In the genomic region with DNA sequence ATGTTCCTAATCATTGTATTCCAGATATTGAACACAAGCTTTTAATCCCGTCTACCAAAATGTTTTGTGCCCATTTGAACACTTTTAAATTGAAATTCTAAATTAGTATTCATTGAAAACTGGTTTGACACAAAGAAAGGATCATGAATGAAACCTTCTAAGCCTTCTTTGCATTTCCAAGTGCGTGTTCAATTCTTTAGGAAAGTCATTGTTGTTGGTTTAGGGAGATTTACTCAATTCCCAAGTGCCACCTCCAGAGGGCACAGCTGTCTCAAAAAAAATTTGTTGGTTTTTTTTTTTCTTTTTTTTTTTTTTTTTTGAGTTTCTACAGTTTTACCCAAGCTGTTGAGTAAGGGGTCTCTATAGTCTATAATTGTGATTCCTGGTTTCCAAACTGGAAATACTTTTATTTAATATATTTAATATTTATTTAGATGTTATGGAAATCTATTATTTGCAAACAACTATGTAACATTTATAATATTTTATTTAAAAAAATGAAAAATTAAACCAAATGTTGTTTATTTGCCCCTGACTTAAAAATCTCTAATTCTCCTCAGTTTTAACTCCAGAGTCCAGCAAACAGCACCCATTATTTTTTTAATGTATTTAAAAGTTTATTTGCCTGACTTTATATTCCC, we compare ENCODE assay signal across 8 cellular contexts.
DNase-seq lines count a peak whose midpoint lies in the region; ATAC-seq, FAIRE-seq and TF ChIP-seq lines count a peak whose summit lies in the region.

No MANE protein-coding gene starts in this region.

- DNase-seq in left ventricle myocardium inferior: no peak
- no peak for DNase-seq in right atrium auricular region (ENCODE audit: low spot score)
- peak; percentile 63 to 94 (median 71) for DNase-seq in NCI-H1417 (lab: John Stamatoyannopoulos, UW)
- DNase-seq in adipocyte (ENCODE audit: low read depth): peak; percentile 68

- no peak overlapping the region for H3K9ac ChIP-seq in adipocyte (ENCODE audit: low read length)

- H3K27me3 ChIP-seq in left ventricle myocardium inferior (ENCODE audit: low read depth) (peaks cover 78% of the 10 kb centered on the region), right atrium auricular region (no peaks in the 10 kb centered on the region), adipocyte (replicated peaks; ENCODE audit: control insufficient read depth, insufficient read depth, low read length) (peaks cover 40% of the 10 kb centered on the region)

- H3K4me3 ChIP-seq in left ventricle myocardium inferior (no peak overlapping the region), right atrium auricular region (no peak overlapping the region), adipocyte (ENCODE audit: low read length) (no peak overlapping the region)

- peaks cover 9% of the 10 kb centered on the region for H3K4me1 ChIP-seq in left ventricle myocardium inferior
- peaks cover 0 to 9% of the 10 kb centered on the region in 2 donors for H3K4me1 ChIP-seq in right atrium auricular region
- H3K4me1 ChIP-seq in adipocyte (ENCODE audit: control insufficient read depth, insufficient read depth, low read length): peaks cover 3% of the 10 kb centered on the region

- H3K9me3 ChIP-seq in left ventricle myocardium inferior (replicated peaks): no peaks in the 10 kb centered on the region
- no peaks in the 10 kb centered on the region for H3K9me3 ChIP-seq in right atrium auricular region
- no peaks in the 10 kb centered on the region for H3K9me3 ChIP-seq in adipocyte (ENCODE audit: control insufficient read depth, low read length)

- FAIRE-seq in islet of Langerhans (lab: Jason Lieb, UNC): peak; percentile 30

- intact Hi-C loops in left ventricle myocardium inferior (cut with micrococcal nuclease): loop anchor here (10.0 kb wide), 1 partner anchor 412 kb away; no protein-coding TSS in a partner anchor

- H3K27ac ChIP-seq in left ventricle myocardium inferior (replicated peaks) (no peak overlapping the region), right atrium auricular region (no peak overlapping the region)

- ATAC-seq in GM21786 (IDR thresholded peaks at IDR 0.05; ENCODE audit: unreplicated experiment) (no peak), HG03097 (IDR thresholded peaks at IDR 0.05; ENCODE audit: low FRiP score, unreplicated experiment) (no peak), HG02678 (IDR thresholded peaks at IDR 0.05; ENCODE audit: unreplicated experiment) (no peak)

- TF ChIP-seq CTCF in left ventricle myocardium inferior (IDR thresholded peaks at IDR 0.05; ENCODE audit: borderline replicate concordance): peak; percentile 39
- TF ChIP-seq CTCF in right atrium auricular region (IDR thresholded peaks at IDR 0.05): peak in 1 of 2 donors; percentile 53

- H3K36me3 ChIP-seq in left ventricle myocardium inferior (no peaks in the 10 kb centered on the region), right atrium auricular region (no peaks in the 10 kb centered on the region), adipocyte (ENCODE audit: control insufficient read depth, insufficient read depth, low read length, severe bottlenecking) (no peaks in the 10 kb centered on the region)

Comparison
In these comparisons a context has a peak if more than half of its experiments do, and no peak if none do; other contexts are left out.
1. DNase-seq: peak in NCI-H1417 (3 of 3) and adipocyte (single experiment); none in left ventricle myocardium inferior (single experiment) and right atrium auricular region (single experiment).